18 cellular contexts compared by ENCODE assay signal in genomic region chr17:72714357-72714966, GRCh38.
DNase-seq lines count a peak whose midpoint lies in the region; ATAC-seq and TF ChIP-seq lines count a peak whose summit lies in the region.
"Had no signal": no experiment of that assay in that cellular context is flagged by ENCODE, and none has a peak within 500 bp of the region (broad histone marks: within the 10 kb centered on the region; RNA-seq: fewer than 3 reads in every experiment).

No MANE protein-coding gene starts in this region.

- no peak overlapping the region for H2BK12ac ChIP-seq in mesenchymal stem cell (ENCODE audit: low read length in 2 of 2)

- no peaks in the 10 kb centered on the region for H3K27me3 ChIP-seq in IMR-90 (ENCODE audit: control insufficient read depth, insufficient read depth, low read length)
- H3K27me3 ChIP-seq in mesenchymal stem cell (ENCODE audit: control insufficient read depth in 1 of 2, insufficient read depth in 1 of 2, low read length in 2 of 2) = no peaks in the 10 kb centered on the region
- H3K27me3 ChIP-seq: left lung, ovary, uterus had no signal

- H3K27ac ChIP-seq in IMR-90 (ENCODE audit: insufficient read depth, low read length) (no peak overlapping the region), mesenchymal stem cell (ENCODE audit: low read length, poor library complexity, severe bottlenecking) (no peak overlapping the region), caudate nucleus (ENCODE audit: low read depth, low read length) (no peak overlapping the region)
- H3K27ac ChIP-seq: C4-2B, ovary, uterus had no signal

- H3K4me1 ChIP-seq in IMR-90 (ENCODE audit: control insufficient read depth, insufficient read depth, low read length) (peaks cover 1% of the 10 kb centered on the region; the same call in 1 of the 2 replicates), mesenchymal stem cell (ENCODE audit: control insufficient read depth, insufficient read depth, low read depth, low read length) (peaks cover 12% of the 10 kb centered on the region)
- H3K4me1 ChIP-seq: uterus had no signal

- H3K4me2 ChIP-seq in IMR-90 (ENCODE audit: low read depth, low read length) (no peak overlapping the region), mesenchymal stem cell (ENCODE audit: low read length, poor library complexity, severe bottlenecking) (no peak overlapping the region)

- H2BK20ac ChIP-seq in IMR-90 (ENCODE audit: low read depth, low read length) = peak overlapping the region; percentile 15

- H2AK9ac ChIP-seq in IMR-90 (replicated peaks; ENCODE audit: low read depth, low read length, poor library complexity) = no peak overlapping the region

- in situ Hi-C loops in IMR-90 (cut with MboI; ENCODE audit: low sequenced_read_pairs) = loop anchor here (10.0 kb wide), 1 partner anchor 140 kb away; no protein-coding TSS in a partner anchor

- H2BK120ac ChIP-seq in IMR-90 (ENCODE audit: low read depth, low read length) = peak overlapping the region; percentile 76
- H2BK120ac ChIP-seq in mesenchymal stem cell (ENCODE audit: low read depth, low read length) = no peak overlapping the region

- H4K91ac ChIP-seq in IMR-90 (ENCODE audit: insufficient read depth, low read depth, low read length) (peak overlapping the region; percentile 31), mesenchymal stem cell (ENCODE audit: low read length) (no peak overlapping the region)

- peak; percentile 93 for DNase-seq in NCI-H510A treated with DMSO at 0.1 percent for 48 hours (lab: John Stamatoyannopoulos, UW)
- DNase-seq in NCI-H510A (lab: John Stamatoyannopoulos, UW) = no peak
- DNase-seq in IMR-90 = no peak
- peak; percentile 24 to 28 for DNase-seq in NOMO-1 (lab: John Stamatoyannopoulos, UW; ENCODE audit: unreplicated experiment in 2 of 2)
- DNase-seq in mesenchymal stem cell = no peak
- no peak for DNase-seq in caudate nucleus (lab: John Stamatoyannopoulos, UW)
- no peak for DNase-seq in NCI-H2227 treated with DMSO at 0.1 percent for 48 hours (lab: John Stamatoyannopoulos, UW)
- no peak for DNase-seq in activated CD8-positive, alpha-beta memory T cell treated with anti-CD3 and anti-CD28 coated beads for 24 hours
- DNase-seq: activated CD4-positive, alpha-beta T cell treated with anti-CD3 and anti-CD28 coated beads, Interleukin-2, amount 50 U/mL, for 48 hours; activated naive CD8-positive, alpha-beta T cell treated with anti-CD3 and anti-CD28 coated beads, Interleukin-2, amount 10 ng/mL, durations not matched to agents 7 days and 5 days; EL; left lung; NCI-H226; ovary; stimulated activated CD4-positive, alpha-beta T cell treated with anti-CD3 and anti-CD28 coated beads, Interleukin-2, amount 100 ng/mL, for 24 hours; SW 1271; uterus had no signal

- no peak for ATAC-seq in IMR-90 (ENCODE audit: low read depth)
- ATAC-seq: left lung had no signal

- H3K4me3 ChIP-seq in IMR-90 (ENCODE audit: insufficient read depth, low read depth, low read length) (no peak overlapping the region), mesenchymal stem cell (ENCODE audit: insufficient read depth in 1 of 2, low read depth in 1 of 2, low read length in 2 of 2) (no peak overlapping the region)
- H3K4me3 ChIP-seq: left lung, ovary, uterus had no signal

- no peak overlapping the region for H3K18ac ChIP-seq in IMR-90 (ENCODE audit: low read depth, low read length)
- no peak overlapping the region for H3K18ac ChIP-seq in mesenchymal stem cell (ENCODE audit: low read depth in 1 of 2, low read length in 2 of 2)

- H3K56ac ChIP-seq in IMR-90 (ENCODE audit: extremely low read depth, insufficient read depth, low read length) = no peak overlapping the region

- no peak overlapping the region for H4K8ac ChIP-seq in IMR-90 (ENCODE audit: low read depth in 2 of 2, low read length in 2 of 2)
- H4K8ac ChIP-seq in mesenchymal stem cell (ENCODE audit: low read length) = no peak overlapping the region

- H3K36me3 ChIP-seq in IMR-90 (ENCODE audit: control insufficient read depth, insufficient read depth, low read length) (no peaks in the 10 kb centered on the region; the same call in 1 of the 2 replicates), mesenchymal stem cell (ENCODE audit: control insufficient read depth in 1 of 2, insufficient read depth in 2 of 2, low read depth in 1 of 2, low read length in 2 of 2) (no peaks in the 10 kb centered on the region)
- H3K36me3 ChIP-seq: left lung, ovary, uterus had no signal

- H3K14ac ChIP-seq in IMR-90 (replicated peaks; ENCODE audit: low read depth, low read length) (no peak overlapping the region), mesenchymal stem cell (ENCODE audit: low read length in 2 of 2) (no peak overlapping the region)

- H2BK5ac ChIP-seq in IMR-90 (ENCODE audit: low read depth, low read length, poor library complexity, severe bottlenecking) = no peak overlapping the region
- H2BK5ac ChIP-seq in mesenchymal stem cell (ENCODE audit: low read depth, low read length, poor library complexity, severe bottlenecking) = no peak overlapping the region

- H3K9ac ChIP-seq in IMR-90 (ENCODE audit: low read depth, low read length) (no peak overlapping the region), mesenchymal stem cell (ENCODE audit: low read length) (no peak overlapping the region)

- H2AK5ac ChIP-seq in IMR-90 (ENCODE audit: low read depth, low read length) = peak overlapping the region; percentile 86
- H2AK5ac ChIP-seq in mesenchymal stem cell (ENCODE audit: low read length, severe bottlenecking) = peak overlapping the region; percentile 8

- no peaks in the 10 kb centered on the region for H4K20me1 ChIP-seq in IMR-90 (ENCODE audit: insufficient read depth, low read length)

- peak overlapping the region; percentile 9 for H3K4ac ChIP-seq in IMR-90 (ENCODE audit: low read depth, low read length)
- no peak overlapping the region for H3K4ac ChIP-seq in mesenchymal stem cell (ENCODE audit: low read depth in 1 of 2, low read length in 2 of 2)

- TF ChIP-seq CTCF in IMR-90 (conservative IDR thresholded peaks at IDR 0.05; ENCODE audit: low read depth, low read length) = no peak

- TF ChIP-seq POLR2A in IMR-90 (IDR thresholded peaks at IDR 0.05; ENCODE audit: low read depth, low read length) = no peak

- no peak overlapping the region for H3K23ac ChIP-seq in IMR-90 (ENCODE audit: low read depth, low read length)
- H3K23ac ChIP-seq in mesenchymal stem cell (ENCODE audit: low read length in 2 of 2) = no peak overlapping the region

- H3K9me1 ChIP-seq in IMR-90 (ENCODE audit: insufficient read depth, low read length) = peaks cover 11% of the 10 kb centered on the region

- H2BK15ac ChIP-seq in IMR-90 (ENCODE audit: low read depth, low read length) (peak overlapping the region; percentile 84; the same call in 1 of the 3 replicates), mesenchymal stem cell (ENCODE audit: low read depth, poor library complexity, severe bottlenecking) (no peak overlapping the region)

- TF ChIP-seq RAD21 in IMR-90 (IDR thresholded peaks at IDR 0.05; ENCODE audit: low read length) = no peak

- intact Hi-C loops in IMR-90 (cut with micrococcal nuclease) = no loop called here

- POLR2A ChIA-PET in IMR-90 (lab: Charles Lee; ENCODE audit: unreplicated experiment) = no interaction called here

- BruUV-seq in IMR-90 (replicated peaks; lab: Mats Ljungman, UMichigan) = no TSS peak

- CTCF ChIA-PET in IMR-90 (lab: Yijun Ruan, JAX) = no interaction called here

- H3K79me1 ChIP-seq in IMR-90 (ENCODE audit: low read depth in 1 of 2, low read length in 2 of 2) (0 out of 4 replicates have a peak, but pooled peaks cover 0 to 7% of the 10 kb centered on the region in 2 experiments), mesenchymal stem cell (replicated peaks; ENCODE audit: low read length, poor library complexity, severe bottlenecking) (no peaks in the 10 kb centered on the region)

- WGBS in IMR-90 (ENCODE audit: extremely low coverage in 2 of 2, insufficient read length in 1 of 2), 2 experiments = no CpG with 5 or more reads among the region's 9 CpGs
- WGBS in mesenchymal stem cell = 95% methylated on average over 7 of the region's 9 CpGs

- dilution Hi-C loops in IMR-90 (cut with HindIII; ENCODE audit: low sequenced_read_pairs, unreplicated experiment) = no loop called here

- H3K9me3 ChIP-seq in IMR-90 (ENCODE audit: control insufficient read depth, insufficient read depth, low read length) (peaks cover 7% of the 10 kb centered on the region), mesenchymal stem cell (ENCODE audit: control insufficient read depth, low read length) (peaks cover 11% of the 10 kb centered on the region)
- H3K9me3 ChIP-seq: left lung, ovary had no signal

- H2AFZ ChIP-seq in IMR-90 (replicated peaks; ENCODE audit: low read length, poor library complexity) (no peak overlapping the region), mesenchymal stem cell (ENCODE audit: low read depth, low read length) (no peak overlapping the region)

- no peak overlapping the region for H4K5ac ChIP-seq in IMR-90 (ENCODE audit: low read depth, low read length)

TF ChIP-seq in IMR-90, 13 proteins besides CTCF, POLR2A, EP300 and RAD21:
- TF ChIP-seq CHD1 (IDR thresholded peaks at IDR 0.05; ENCODE audit: low read depth, low read length) = no peak
- TF ChIP-seq FOS (IDR thresholded peaks at IDR 0.05; ENCODE audit: low read depth, low read length) = no peak
- no peak for TF ChIP-seq CEBPB (IDR thresholded peaks at IDR 0.05; ENCODE audit: low read depth, low read length)
TF ChIP-seq in IMR-90: peak in this region for 0.

Comparison
In these comparisons a context has a peak if more than half of its experiments do, and no peak if none do; other contexts are left out.
1. DNase-seq: peak in NCI-H510A treated with DMSO at 0.1 percent for 48 hours (single experiment) and NOMO-1 (2 of 2); none in NCI-H510A (single experiment), IMR-90 (single experiment), mesenchymal stem cell (single experiment), caudate nucleus (0 of 61), NCI-H2227 treated with DMSO at 0.1 percent for 48 hours (single experiment) and activated CD8-positive, alpha-beta memory T cell treated with anti-CD3 and anti-CD28 coated beads for 24 hours (single experiment).